11 cellular contexts compared by ENCODE assay signal in the genomic region with DNA sequence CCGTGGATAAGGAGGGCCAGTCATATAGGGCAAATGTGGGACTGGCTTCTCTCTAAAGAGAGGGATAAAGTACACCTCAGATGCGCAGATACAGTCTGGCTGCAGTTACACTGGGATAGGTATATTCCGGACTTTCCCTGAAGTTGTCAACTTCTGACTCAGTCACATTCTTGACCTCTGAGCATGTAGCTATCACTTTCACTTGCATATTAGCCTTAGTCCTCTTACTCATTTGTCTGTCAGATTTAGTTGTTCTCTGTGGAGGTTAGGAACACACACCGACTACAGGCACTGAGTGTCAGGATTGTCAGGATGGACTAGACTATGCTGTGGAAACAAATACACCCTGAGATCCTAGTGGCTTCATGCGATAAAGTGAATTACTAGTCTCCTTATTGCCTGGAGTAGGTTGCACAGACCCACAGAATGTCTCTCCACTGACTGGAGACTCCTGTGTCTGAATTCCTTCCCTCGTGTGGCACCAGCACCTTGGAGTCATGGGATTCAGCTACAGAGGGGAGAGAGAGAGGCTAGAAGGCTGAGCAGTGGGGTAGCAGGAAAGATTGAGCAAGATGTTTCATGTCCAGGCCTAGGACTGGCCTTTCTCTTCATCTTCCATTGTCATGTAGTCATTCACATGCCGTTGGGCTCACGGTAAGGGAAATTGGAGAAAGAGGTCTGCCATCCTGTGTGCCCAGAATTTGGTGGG.
DNase-seq lines count a peak whose midpoint lies in the region; ATAC-seq and TF ChIP-seq lines count a peak whose summit lies in the region.
"Had no signal": no experiment of that assay in that cellular context is flagged by ENCODE, and none has a peak within 500 bp of the region (broad histone marks: within the 10 kb centered on the region; RNA-seq: fewer than 3 reads in every experiment).

No MANE protein-coding gene starts in this region.

- H3K4me3 Mint-ChIP-seq in chondrocyte (ENCODE audit: unreplicated experiment) (no peak overlapping the region), Caco-2 (ENCODE audit: unreplicated experiment) (no peak overlapping the region)

- POLR2A ChIA-PET in Caco-2 (lab: Charles Lee) = no interaction called here

- peaks cover 3% of the 10 kb centered on the region for H3K9me3 Mint-ChIP-seq in chondrocyte (ENCODE audit: low read depth)
- no peaks in the 10 kb centered on the region for H3K9me3 Mint-ChIP-seq in Caco-2 (ENCODE audit: unreplicated experiment)

- no peaks in the 10 kb centered on the region for H3K36me3 ChIP-seq in Caco-2 (ENCODE audit: control insufficient read depth, insufficient read depth, low read length)

- H3K27me3 Mint-ChIP-seq in chondrocyte (ENCODE audit: low read depth) (no peaks in the 10 kb centered on the region), Caco-2 (ENCODE audit: insufficient read depth, unreplicated experiment) (peaks cover 8% of the 10 kb centered on the region)

- intact Hi-C loops in Caco-2 (cut with micrococcal nuclease; ENCODE audit: unreplicated experiment) = no loop called here

- no peaks in the 10 kb centered on the region; the same call in 1 of the 2 replicates for H3K9me3 ChIP-seq in Caco-2

- peak overlapping the region; percentile 91 for H3K27ac Mint-ChIP-seq in chondrocyte (ENCODE audit: unreplicated experiment)
- H3K27ac Mint-ChIP-seq in Caco-2 (ENCODE audit: unreplicated experiment) = no peak overlapping the region
- H3K27ac Mint-ChIP-seq: activated T-helper 2 cell treated with anti-CD3 and anti-CD28 coated beads, Interferon-gamma antibody, Interleukin-2, Interleukin-4, amounts not matched to agents 10 μg/mL and 5 μg/mL and 100 μg/mL, durations not matched to agents 14 hours and 24 hours and 36 hours had no signal

- TF ChIP-seq CTCF in chondrocyte (IDR thresholded peaks at IDR 0.05) (no peak), Caco-2 (IDR thresholded peaks at IDR 0.05; ENCODE audit: insufficient read depth in 1 of 2, low read depth in 1 of 2, low read length in 1 of 2, severe bottlenecking in 1 of 2, unreplicated experiment in 1 of 2) (no peak)

- DNase-seq in chondrocyte (ENCODE audit: low spot score) (no peak), renal cortical epithelial cell (ENCODE audit: low read depth) (peak; percentile 92), NK-92 (lab: John Stamatoyannopoulos, UW; ENCODE audit: unreplicated experiment) (no peak), NOMO-1 treated with dmso at 0.1 percent for 144 hours (lab: John Stamatoyannopoulos, UW; ENCODE audit: unreplicated experiment) (no peak), Caco-2 (no peak)
- DNase-seq: NCI-H345; stimulated activated CD4-positive, alpha-beta T cell treated with anti-CD3 and anti-CD28 coated beads, Interleukin-4, amount 100 ng/mL, for 1 hour had no signal

- H3K4me1 ChIP-seq in Caco-2 = no peaks in the 10 kb centered on the region

- CTCF ChIA-PET in Caco-2 (lab: Charles Lee) = no interaction called here

- BruUV-seq in Caco-2 (replicated peaks; lab: Mats Ljungman, UMichigan) = no TSS peak

- ATAC-seq in GM18858 (IDR thresholded peaks at IDR 0.05; ENCODE audit: unreplicated experiment) (peak; percentile 70), HG03521 (IDR thresholded peaks at IDR 0.05; ENCODE audit: unreplicated experiment) (peak; percentile 74), HG02678 (IDR thresholded peaks at IDR 0.05; ENCODE audit: unreplicated experiment) (no peak)

- no peak overlapping the region for H3K4me3 ChIP-seq in Caco-2 (ENCODE audit: low read depth, low read length)

- H3K27me3 ChIP-seq in Caco-2 (replicated peaks; ENCODE audit: control insufficient read depth, insufficient read depth, low read length) = no peaks in the 10 kb centered on the region

- H3K4me1 Mint-ChIP-seq in chondrocyte (ENCODE audit: low read depth) = peaks cover 54% of the 10 kb centered on the region
- H3K4me1 Mint-ChIP-seq in Caco-2 (ENCODE audit: low read depth, unreplicated experiment) = no peaks in the 10 kb centered on the region

- no peaks in the 10 kb centered on the region for H3K36me3 Mint-ChIP-seq in chondrocyte (ENCODE audit: low read depth)
- no peaks in the 10 kb centered on the region for H3K36me3 Mint-ChIP-seq in Caco-2 (ENCODE audit: insufficient read depth, unreplicated experiment)
